ENCODE assay signal across 8 cellular contexts in genomic region chr15:34332553-34332952, GRCh38. TPM values are rescaled to one million over a fixed set of nuclear protein-coding genes. Genes with fewer than 3 reads are reported as not detected.
"Had no signal": no experiment of that assay in that cellular context is flagged by ENCODE, and none has a peak within 500 bp of the region (broad histone marks: within the 10 kb centered on the region; RNA-seq: fewer than 3 reads in every experiment).

No MANE protein-coding gene starts in this region.

RNA-seq across cellular contexts. Expression of gene NUTM1, which starts 10.6 kb away (rescaled TPM):
- total RNA-seq: ascending aorta, lower lobe of right lung, neural crest cell, osteocyte, right atrium auricular region had no signal
- polyA plus RNA-seq: adipose tissue, esophagus, keratinocyte had no signal
